ENCODE assay signal across 28 cellular contexts in genomic region chr20:33319986-33320385, GRCh38. TPM values are rescaled to one million over a fixed set of nuclear protein-coding genes. Genes with fewer than 3 reads are reported as not detected.
"Had no signal": no experiment of that assay in that cellular context is flagged by ENCODE, and none has a peak within 500 bp of the region (broad histone marks: within the 10 kb centered on the region; RNA-seq: fewer than 3 reads in every experiment).

No MANE protein-coding gene starts in this region.

- H3K4me3 Mint-ChIP-seq: dendritic cell treated with granulocyte-macrophage colony-stimulating factor and Interleukin-4, amounts not matched to agents 40 ng/mL and 50 ng/mL, for 4 days; endodermal cell; memory B cell; natural killer cell treated with Interleukin-12 subunit alpha and Interleukin-12 subunit beta and Interleukin-15 and Interleukin-18, amount 100 ng/mL, for 72 hours; neural progenitor cell; stimulated activated memory B cell treated with anti-CD40 and anti-IgM and Interleukin-4, amounts not matched to agents 10 μg/mL and 1 μg/mL and 100 μg/mL, for 72 hours had no signal

- H3K9ac ChIP-seq: neural progenitor cell had no signal

- H3K4me3 ChIP-seq: gastrocnemius medialis, lung, neural progenitor cell, ovary, psoas muscle, skin epidermis, spleen, thoracic aorta, tibial nerve, upper lobe of right lung had no signal

- H3K4me1 Mint-ChIP-seq: endodermal cell; memory B cell; neural progenitor cell; stimulated activated memory B cell treated with anti-CD40 and anti-IgM and Interleukin-4, amounts not matched to agents 10 μg/mL and 1 μg/mL and 100 μg/mL, for 72 hours had no signal

- ATAC-seq: esophagus mucosa; gastrocnemius medialis; natural killer cell treated with Interleukin-12 subunit alpha and Interleukin-12 subunit beta and Interleukin-15 and Interleukin-18, amount 100 ng/mL, for 72 hours; psoas muscle; right cardiac atrium; stimulated activated memory B cell treated with anti-CD40 and anti-IgM and Interleukin-4, amounts not matched to agents 10 μg/mL and 1 μg/mL and 100 μg/mL, for 72 hours; stimulated activated naive CD8-positive, alpha-beta T cell treated with anti-CD3 and anti-CD28 coated beads, Interleukin-15, Interleukin-2, amounts not matched to agents 100 U/mL and 50 U/mL, for 24 hours; upper lobe of right lung had no signal

- H3K27ac ChIP-seq: epithelial cell of prostate, gastrocnemius medialis, neural progenitor cell, ovary, psoas muscle, skin epidermis, spleen, thoracic aorta, tibial nerve, upper lobe of right lung had no signal

- H3K9me3 ChIP-seq: gastrocnemius medialis, ovary, psoas muscle, spleen, thoracic aorta, tibial nerve, upper lobe of right lung had no signal

- DNase-seq: effector CD8-positive, alpha-beta T cell; endodermal cell; foreskin fibroblast; gastrocnemius medialis; head of caudate nucleus; nucleus accumbens; ovary; psoas muscle; right cardiac atrium; spleen; stimulated activated CD4-positive, alpha-beta T cell treated with anti-CD3 and anti-CD28 coated beads, Interleukin-4, amount 100 ng/mL, for 4 hours; stimulated activated naive CD8-positive, alpha-beta T cell treated with anti-CD3 and anti-CD28 coated beads, Interleukin-15, Interleukin-2, amounts not matched to agents 100 U/mL and 50 U/mL, for 24 hours; substantia nigra; upper lobe of right lung had no signal

- H3K36me3 ChIP-seq: gastrocnemius medialis, neural progenitor cell, ovary, spleen, thoracic aorta, tibial nerve, upper lobe of right lung had no signal

- H3K27ac Mint-ChIP-seq: dendritic cell treated with granulocyte-macrophage colony-stimulating factor and Interleukin-4, amounts not matched to agents 40 ng/mL and 50 ng/mL, for 4 days; endodermal cell; memory B cell; natural killer cell treated with Interleukin-12 subunit alpha and Interleukin-12 subunit beta and Interleukin-15 and Interleukin-18, amount 100 ng/mL, for 72 hours; neural progenitor cell; stimulated activated memory B cell treated with anti-CD40 and anti-IgM and Interleukin-4, amounts not matched to agents 10 μg/mL and 1 μg/mL and 100 μg/mL, for 72 hours had no signal

- H3K27me3 Mint-ChIP-seq: natural killer cell treated with Interleukin-12 subunit alpha and Interleukin-12 subunit beta and Interleukin-15 and Interleukin-18, amount 100 ng/mL, for 72 hours had no signal

- H2AFZ ChIP-seq: neural progenitor cell had no signal

- H3K4me2 ChIP-seq: neural progenitor cell had no signal

- H3K27me3 ChIP-seq: neural progenitor cell, ovary, upper lobe of right lung had no signal

- H3K9me3 Mint-ChIP-seq: dendritic cell treated with granulocyte-macrophage colony-stimulating factor and Interleukin-4, amounts not matched to agents 40 ng/mL and 50 ng/mL, for 4 days; endodermal cell; memory B cell; natural killer cell treated with Interleukin-12 subunit alpha and Interleukin-12 subunit beta and Interleukin-15 and Interleukin-18, amount 100 ng/mL, for 72 hours; neural progenitor cell; stimulated activated memory B cell treated with anti-CD40 and anti-IgM and Interleukin-4, amounts not matched to agents 10 μg/mL and 1 μg/mL and 100 μg/mL, for 72 hours had no signal

- H3K4me1 ChIP-seq: gastrocnemius medialis, neural progenitor cell, psoas muscle, spleen, tibial nerve, upper lobe of right lung had no signal

- H3K36me3 Mint-ChIP-seq: memory B cell; natural killer cell treated with Interleukin-12 subunit alpha and Interleukin-12 subunit beta and Interleukin-15 and Interleukin-18, amount 100 ng/mL, for 72 hours; neural progenitor cell; stimulated activated memory B cell treated with anti-CD40 and anti-IgM and Interleukin-4, amounts not matched to agents 10 μg/mL and 1 μg/mL and 100 μg/mL, for 72 hours had no signal

RNA-seq across cellular contexts. Expression of gene BPIFB1, which starts 37.0 kb away (rescaled TPM):
- total RNA-seq: gastrocnemius medialis; glomerular endothelial cell; mononuclear cell; natural killer cell treated with Interleukin-12 subunit alpha and Interleukin-12 subunit beta and Interleukin-15 and Interleukin-18, amount 100 ng/mL, for 72 hours; psoas muscle; renal cortical epithelial cell; right cardiac atrium; spleen; thoracic aorta; tibial nerve had no signal
